In genomic region chr15:64825081-64825430, GRCh38 we compare ENCODE assay signal across 8 cellular contexts. TPM values are rescaled to one million over a fixed set of nuclear protein-coding genes. Genes with fewer than 3 reads are reported as not detected.
DNase-seq lines count a peak whose midpoint lies in the region; ATAC-seq, FAIRE-seq and TF ChIP-seq lines count a peak whose summit lies in the region.

No MANE protein-coding gene starts in this region.

- 5% methylated on average over 8 of the region's 13 CpGs for WGBS in HepG2 (ENCODE audit: low lambda C conversion rate)
- WGBS in upper lobe of left lung, 2 donors = 4 to 6% methylated on average over 8 to 11 of the region's 13 CpGs

- intact Hi-C loops in HepG2 (cut with micrococcal nuclease; ENCODE audit: unreplicated experiment) = no loop called here

- POLR2A ChIA-PET in HepG2 (lab: Yijun Ruan, JAX) = interaction anchor here (0.7 to 2.3 kb wide), 7 partner anchors 8 to 92 kb away, joined by 3 to 23 read pairs (median 5); partner anchors contain the start of gene PLEKHO2

- H2AFZ ChIP-seq in HepG2 (ENCODE audit: low read length) = no peak overlapping the region

- TF ChIP-seq POLR2A in HepG2 (IDR thresholded peaks at IDR 0.05; ENCODE audit: insufficient read depth in 1 of 2, low read depth in 2 of 2, low read length in 2 of 2) (no peak), upper lobe of left lung (IDR thresholded peaks at IDR 0.05) (no peak), GM12892 (IDR thresholded peaks at IDR 0.05; ENCODE audit: low read depth, low read length) (no peak)

- H3F3A ChIP-seq in DOHH2 (ENCODE audit: control insufficient read depth, insufficient read depth) = no peaks in the 10 kb centered on the region

- no peaks in the 10 kb centered on the region for H3K9me3 ChIP-seq in DOHH2 (ENCODE audit: control insufficient read depth, insufficient read depth, low read length)
- H3K9me3 ChIP-seq in adipocyte (ENCODE audit: control insufficient read depth, low read length) = no peaks in the 10 kb centered on the region
- H3K9me3 ChIP-seq in HepG2 (ENCODE audit: low read length) = no peaks in the 10 kb centered on the region
- H3K9me3 ChIP-seq in upper lobe of left lung = no peaks in the 10 kb centered on the region

- TF ChIP-seq CTCF in DOHH2 (IDR thresholded peaks at IDR 0.05; ENCODE audit: low read depth, low read length, poor library complexity, severe bottlenecking) (no peak), HepG2 (CRISPR knock-in tag; IDR thresholded peaks at IDR 0.05) (no peak), upper lobe of left lung (IDR thresholded peaks at IDR 0.05) (no peak)

- FAIRE-seq in HepG2 (lab: Jason Lieb, UNC) (no peak), GM12892 (lab: Jason Lieb, UNC) (no peak)

- TF ChIP-seq RAD21 in HepG2 (CRISPR knock-in tag; IDR thresholded peaks at IDR 0.05) = no peak

- H3K27me3 ChIP-seq in DOHH2 (ENCODE audit: control insufficient read depth, low read length) (no peaks in the 10 kb centered on the region), adipocyte (replicated peaks; ENCODE audit: control insufficient read depth, insufficient read depth, low read length) (no peaks in the 10 kb centered on the region), HepG2 (ENCODE audit: control insufficient read depth in 1 of 2, insufficient read depth in 2 of 2, low read length in 2 of 2) (no peaks in the 10 kb centered on the region; a peak in 1 of 5 replicates), upper lobe of left lung (peaks cover 0 to 6% (median 3%) of the 10 kb centered on the region in 4 donors)

- TF ChIP-seq EP300 in HepG2 (IDR thresholded peaks at IDR 0.05; ENCODE audit: low read depth in 2 of 2, low read length in 2 of 2) (no peak), HepG2 (CRISPR knock-in tag; IDR thresholded peaks at IDR 0.05; ENCODE audit: borderline replicate concordance) (no peak), upper lobe of left lung (IDR thresholded peaks at IDR 0.05) (no peak)

- peak overlapping the region; percentile 50 for H3K9ac ChIP-seq in adipocyte (ENCODE audit: low read length)
- H3K9ac ChIP-seq in HepG2 (ENCODE audit: insufficient read depth, low read depth, low read length) = peak overlapping the region; percentile 79

- H3K36me3 ChIP-seq in DOHH2 (ENCODE audit: control insufficient read depth, low read length) (peaks cover 37% of the 10 kb centered on the region), adipocyte (ENCODE audit: control insufficient read depth, insufficient read depth, low read length, severe bottlenecking) (no peaks in the 10 kb centered on the region), HepG2 (replicated peaks in 1 of 2; ENCODE audit: control insufficient read depth in 1 of 2, insufficient read depth in 2 of 2, low read length in 2 of 2) (peaks cover 3 to 13% of the 10 kb centered on the region in 2 experiments; a peak in 3 of 5 replicates), upper lobe of left lung (no peaks in the 10 kb centered on the region)

- H3K4me2 ChIP-seq in DOHH2 (ENCODE audit: low read length) = peak overlapping the region; percentile 100
- H3K4me2 ChIP-seq in HepG2 (ENCODE audit: low read depth, low read length) = peak overlapping the region; percentile 99

- no peaks in the 10 kb centered on the region for H3K9me2 ChIP-seq in DOHH2 (replicated peaks; ENCODE audit: control insufficient read depth, low read length)

- H4K20me1 ChIP-seq in DOHH2 (ENCODE audit: control insufficient read depth, insufficient read depth, low read depth, low read length) (no peaks in the 10 kb centered on the region), HepG2 (ENCODE audit: insufficient read depth, low read length) (no peaks in the 10 kb centered on the region)

- DNase-seq in adipocyte (ENCODE audit: low read depth) = no peak
- DNase-seq in HepG2 (ENCODE audit: low spot score) = no peak
- DNase-seq in upper lobe of left lung = no peak
- no peak for DNase-seq in nucleus accumbens (lab: John Stamatoyannopoulos, UW)
- no peak for DNase-seq in GM12892 (ENCODE audit: insufficient read length)

- CTCF ChIA-PET in HepG2 (lab: Yijun Ruan, JAX; ENCODE audit: low intra/inter-chr PET ratio, low total read pairs) = no interaction called here

- H3K79me2 ChIP-seq in DOHH2 (ENCODE audit: control insufficient read depth, low read length) (peaks cover 35% of the 10 kb centered on the region), HepG2 (ENCODE audit: insufficient read depth, low read length) (peaks cover 15% of the 10 kb centered on the region)

- peak; percentile 4 for ATAC-seq in HG03175 (IDR thresholded peaks at IDR 0.05; ENCODE audit: unreplicated experiment)
- peak; percentile 9 for ATAC-seq in HepG2
- ATAC-seq in upper lobe of left lung (ENCODE audit: low FRiP score in 2 of 2) = peak in 1 of 2 donors; percentile 0
- no peak for ATAC-seq in HG03442 (IDR thresholded peaks at IDR 0.05; ENCODE audit: unreplicated experiment)

- in situ Hi-C loops in HepG2 (cut with HindIII; ENCODE audit: extremely low pct_ligation_motif_present, low pct_unique_long_range_greater_than_20kb) = no loop called here

- peak overlapping the region; percentile 98 for H3K4me3 ChIP-seq in DOHH2 (ENCODE audit: low read length)
- H3K4me3 ChIP-seq in adipocyte (ENCODE audit: low read length) = peak overlapping the region; percentile 78
- H3K4me3 ChIP-seq in HepG2 (replicated peaks in 1 of 3; ENCODE audit: insufficient read depth in 1 of 3, low read depth in 2 of 3, low read length in 3 of 3) = peak overlapping the region; percentile 70 to 92 (median 79)
- peak overlapping the region; percentile 19 to 56 (median 47) for H3K4me3 ChIP-seq in upper lobe of left lung

- TSS peak; percentile 71 for BruUV-seq in HepG2 (replicated peaks; lab: Mats Ljungman, UMichigan)

- H3K27ac ChIP-seq in DOHH2 (ENCODE audit: low read depth, low read length) (peak overlapping the region; percentile 84), HepG2 (ENCODE audit: extremely low read length, insufficient read depth, low read length) (peak overlapping the region; percentile 93), upper lobe of left lung (peak overlapping the region in 1 of 4 donors; percentile 70)

- peaks cover 31% of the 10 kb centered on the region for H3K4me1 ChIP-seq in DOHH2 (ENCODE audit: control insufficient read depth, low read length)
- H3K4me1 ChIP-seq in adipocyte (ENCODE audit: control insufficient read depth, insufficient read depth, low read length) = peaks cover 21% of the 10 kb centered on the region
- H3K4me1 ChIP-seq in HepG2 (ENCODE audit: insufficient read depth, low read length) = peaks cover 24% of the 10 kb centered on the region
- H3K4me1 ChIP-seq in upper lobe of left lung = peaks cover 20 to 30% (median 23%) of the 10 kb centered on the region in 4 donors

RNA-seq across cellular contexts. Expression of gene PIF1, which starts 0.4 kb away (rescaled TPM):
- total RNA-seq in HepG2 (2016; rRNA removed; fragmentation: Illumina TruSeq; extraction: Trizol) = 8.3 and 19.7 TPM in 2 replicates
- total RNA-seq in HepG2 (2016; cell fraction: cytosol; rRNA removed; fragmentation: Illumina TruSeq; extraction: Trizol; ENCODE audit: low read depth) = 10.1 and 10.8 TPM in 2 replicates
- 7.8 and 21.1 TPM in 2 replicates for total RNA-seq in HepG2 (2016; cell fraction: insoluble cytoplasmic fraction; rRNA removed; fragmentation: Illumina TruSeq; extraction: Trizol)
- 8.0 and 9.6 TPM in 2 replicates for total RNA-seq in HepG2 (2016; cell fraction: membrane; rRNA removed; fragmentation: Illumina TruSeq; extraction: Trizol)
- 22.6 and 34.5 TPM in 2 replicates for total RNA-seq in HepG2 (2016; cell fraction: nucleus; rRNA removed; fragmentation: Illumina TruSeq; extraction: Trizol)
- polyA plus RNA-seq in HepG2 (2011; rRNA removed) = 14.0 and 18.5 TPM in 2 replicates
- polyA plus RNA-seq in HepG2 (2011; cell fraction: cytosol; rRNA removed) = 5.4 and 11.1 TPM in 2 replicates
- 50.6 and 90.5 TPM in 2 replicates for polyA plus RNA-seq in HepG2 (2011; cell fraction: nucleus; rRNA removed)
- polyA plus RNA-seq in HepG2 (2012) = 3.2 and 9.0 TPM in 2 replicates
- 1.2 and 1.3 TPM in 2 replicates for polyA plus RNA-seq in HepG2 (2016; cell fraction: cytosol; fragmentation: Illumina TruSeq; extraction: Trizol; ENCODE audit: low read depth)
- polyA plus RNA-seq in HepG2 (2016; cell fraction: insoluble cytoplasmic fraction; fragmentation: Illumina TruSeq; extraction: Trizol; ENCODE audit: low read depth) = 7.2 and 8.0 TPM in 2 replicates
- polyA plus RNA-seq in HepG2 (2016; cell fraction: membrane; fragmentation: Illumina TruSeq; extraction: Trizol; ENCODE audit: low read depth) = 3.6 and 4.0 TPM in 2 replicates
- polyA plus RNA-seq in HepG2 (2016; cell fraction: nucleus; fragmentation: Illumina TruSeq; extraction: Trizol; ENCODE audit: insufficient read depth, low read depth) = 105 and 116 TPM in 2 replicates
- 12.7 and 35.9 TPM in 2 replicates for polyA minus RNA-seq in HepG2 (2011; rRNA and poly(A)+ RNA removed; ENCODE audit: low replicate concordance)
- 1.6 and 4.1 TPM in 2 replicates for polyA minus RNA-seq in HepG2 (2011; cell fraction: cytosol; rRNA and poly(A)+ RNA removed)
- polyA minus RNA-seq in HepG2 (2011; cell fraction: nucleus; rRNA and poly(A)+ RNA removed) = 11.4 and 16.5 TPM in 2 replicates
- 1 to 10 TPM in 4 of 6 donors, under 1 TPM in 2; 0.61 to 6.2 (median 1.1) TPM for total RNA-seq in upper lobe of left lung
- polyA plus RNA-seq in GM12892 (2012; ENCODE audit: missing spikeins) = 25.3 TPM

RNA-seq across cellular contexts. Expression of gene PLEKHO2, which starts 16.7 kb away (rescaled TPM):
- 3.1 and 3.8 TPM in 2 replicates for total RNA-seq in HepG2 (2016; rRNA removed; fragmentation: Illumina TruSeq; extraction: Trizol)
- 0.61 and 0.71 TPM in 2 replicates for total RNA-seq in HepG2 (2016; cell fraction: cytosol; rRNA removed; fragmentation: Illumina TruSeq; extraction: Trizol; ENCODE audit: low read depth)
- 3.1 and 4.3 TPM in 2 replicates for total RNA-seq in HepG2 (2016; cell fraction: insoluble cytoplasmic fraction; rRNA removed; fragmentation: Illumina TruSeq; extraction: Trizol)
- total RNA-seq in HepG2 (2016; cell fraction: membrane; rRNA removed; fragmentation: Illumina TruSeq; extraction: Trizol) = 1.4 and 1.8 TPM in 2 replicates
- total RNA-seq in HepG2 (2016; cell fraction: nucleus; rRNA removed; fragmentation: Illumina TruSeq; extraction: Trizol) = 3.2 and 3.6 TPM in 2 replicates
- polyA plus RNA-seq in HepG2 (2011; rRNA removed) = 4.8 and 5.1 TPM in 2 replicates
- 3.1 and 3.9 TPM in 2 replicates for polyA plus RNA-seq in HepG2 (2011; cell fraction: cytosol; rRNA removed)
- polyA plus RNA-seq in HepG2 (2011; cell fraction: nucleus; rRNA removed) = 15.5 and 19.5 TPM in 2 replicates
- 3.9 and 4.4 TPM in 2 replicates for polyA plus RNA-seq in HepG2 (2012)
- polyA plus RNA-seq in HepG2 (2016; cell fraction: cytosol; fragmentation: Illumina TruSeq; extraction: Trizol; ENCODE audit: low read depth) = 0.38 and 0.41 TPM in 2 replicates
- polyA plus RNA-seq in HepG2 (2016; cell fraction: insoluble cytoplasmic fraction; fragmentation: Illumina TruSeq; extraction: Trizol; ENCODE audit: low read depth) = 2.2 and 3.1 TPM in 2 replicates
- polyA plus RNA-seq in HepG2 (2016; cell fraction: membrane; fragmentation: Illumina TruSeq; extraction: Trizol; ENCODE audit: low read depth) = 0.70 and 0.73 TPM in 2 replicates
- polyA plus RNA-seq in HepG2 (2016; cell fraction: nucleus; fragmentation: Illumina TruSeq; extraction: Trizol; ENCODE audit: insufficient read depth, low read depth) = 17.8 and 18.9 TPM in 2 replicates
- 3.4 and 9.7 TPM in 2 replicates for polyA minus RNA-seq in HepG2 (2011; rRNA and poly(A)+ RNA removed; ENCODE audit: low replicate concordance)
- polyA minus RNA-seq in HepG2 (2011; cell fraction: cytosol; rRNA and poly(A)+ RNA removed) = 3.4 and 3.5 TPM in 2 replicates
- polyA minus RNA-seq in HepG2 (2011; cell fraction: nucleus; rRNA and poly(A)+ RNA removed) = 4.4 and 6.8 TPM in 2 replicates
- 10 to 100 TPM; 21.9 to 83.0 (median 51.3) TPM for total RNA-seq in upper lobe of left lung
- 11.8 TPM for polyA plus RNA-seq in GM12892 (2012; ENCODE audit: missing spikeins)

RNA-seq across cellular contexts. Expression of gene RBPMS2, which starts 49.7 kb away (rescaled TPM):
- total RNA-seq in HepG2 (2016; rRNA removed; fragmentation: Illumina TruSeq; extraction: Trizol) = not detected in 2 replicates
- total RNA-seq in HepG2 (2016; cell fraction: cytosol; rRNA removed; fragmentation: Illumina TruSeq; extraction: Trizol; ENCODE audit: low read depth) = not detected in 2 replicates
- total RNA-seq in HepG2 (2016; cell fraction: insoluble cytoplasmic fraction; rRNA removed; fragmentation: Illumina TruSeq; extraction: Trizol) = not detected in 2 replicates
- total RNA-seq in HepG2 (2016; cell fraction: membrane; rRNA removed; fragmentation: Illumina TruSeq; extraction: Trizol) = 0.12 TPM in 1 of 2 replicates, not detected in the other
- not detected in 2 replicates for total RNA-seq in HepG2 (2016; cell fraction: nucleus; rRNA removed; fragmentation: Illumina TruSeq; extraction: Trizol)
- polyA plus RNA-seq in HepG2 (2011; rRNA removed) = 0.08 and 0.16 TPM in 2 replicates
- 0.08 and 0.10 TPM in 2 replicates for polyA plus RNA-seq in HepG2 (2011; cell fraction: cytosol; rRNA removed)
- 0.14 and 0.26 TPM in 2 replicates for polyA plus RNA-seq in HepG2 (2011; cell fraction: nucleus; rRNA removed)
- 0.08 and 0.44 TPM in 2 replicates for polyA plus RNA-seq in HepG2 (2012)
- polyA plus RNA-seq in HepG2 (2016; cell fraction: cytosol; fragmentation: Illumina TruSeq; extraction: Trizol; ENCODE audit: low read depth) = 0.72 and 1.0 TPM in 2 replicates
- 0.46 and 0.60 TPM in 2 replicates for polyA plus RNA-seq in HepG2 (2016; cell fraction: insoluble cytoplasmic fraction; fragmentation: Illumina TruSeq; extraction: Trizol; ENCODE audit: low read depth)
- 1.2 and 1.5 TPM in 2 replicates for polyA plus RNA-seq in HepG2 (2016; cell fraction: membrane; fragmentation: Illumina TruSeq; extraction: Trizol; ENCODE audit: low read depth)
- 0.52 and 0.70 TPM in 2 replicates for polyA plus RNA-seq in HepG2 (2016; cell fraction: nucleus; fragmentation: Illumina TruSeq; extraction: Trizol; ENCODE audit: insufficient read depth, low read depth)
- 0.10 and 0.94 TPM in 2 replicates for polyA minus RNA-seq in HepG2 (2011; rRNA and poly(A)+ RNA removed; ENCODE audit: low replicate concordance)
- not detected in 2 replicates for polyA minus RNA-seq in HepG2 (2011; cell fraction: cytosol; rRNA and poly(A)+ RNA removed)
- not detected in 2 replicates for polyA minus RNA-seq in HepG2 (2011; cell fraction: nucleus; rRNA and poly(A)+ RNA removed)
- total RNA-seq in upper lobe of left lung = 1 to 10 TPM; 1.2 to 3.6 (median 2.0) TPM
- not detected for polyA plus RNA-seq in GM12892 (2012; ENCODE audit: missing spikeins)

Comparison
In these comparisons a context has a peak if more than half of its experiments do, and no peak if none do; other contexts are left out.
1. H3K4me3 ChIP-seq: peak in every context shown above with its lines; median percentile 98 in DOHH2; 79 in HepG2; 78 in adipocyte; 47 in upper lobe of left lung.
2. RNA of gene PLEKHO2, which starts 16.7 kb away (total RNA-seq): 21.9 to 83.0 TPM in upper lobe of left lung; 0.61 to 4.3 TPM in HepG2; every median in the first group is over 4 times any median in the second.